Comparison of ENCODE assay signal across 17 cellular contexts in genomic region chr14:66974397-66975025, GRCh38.
DNase-seq lines count a peak whose midpoint lies in the region; FAIRE-seq and TF ChIP-seq lines count a peak whose summit lies in the region.
"Had no signal": no experiment of that assay in that cellular context is flagged by ENCODE, and none has a peak within 500 bp of the region (broad histone marks: within the 10 kb centered on the region; RNA-seq: fewer than 3 reads in every experiment).

No MANE protein-coding gene starts in this region.

- peaks cover 2% of the 10 kb centered on the region for H3K4me1 Mint-ChIP-seq in activated CD4-positive, alpha-beta T cell treated with anti-CD3 and anti-CD28 coated beads, Interleukin-2, amount 10 ng/mL, durations not matched to agents 7 days and 5 days
- H3K4me1 Mint-ChIP-seq: central memory CD8-positive, alpha-beta T cell; IgD-negative memory B cell had no signal

- DNase-seq in cardiac muscle cell (ENCODE audit: low read depth in 1 of 2, low spot score in 1 of 2), result peak; percentile 1 to 12
- no peak for DNase-seq in right atrium auricular region (ENCODE audit: low spot score)
- DNase-seq in astrocyte of the cerebellum (ENCODE audit: low read depth), result peak; percentile 0
- DNase-seq in frontal cortex (ENCODE audit: low spot score in 2 of 2), result no peak
- no peak for DNase-seq in activated CD4-positive, alpha-beta T cell treated with anti-CD3 and anti-CD28 coated beads, Interleukin-2, amount 10 ng/mL, durations not matched to agents 7 days and 5 days
- no peak for DNase-seq in medulla oblongata (ENCODE audit: extremely low spot score)
- DNase-seq in NCI-H446 treated with DMSO at 0.1 percent for 48 hours (lab: John Stamatoyannopoulos, UW), result no peak
- no peak for DNase-seq in caudate nucleus (lab: John Stamatoyannopoulos, UW)
- DNase-seq: activated CD8-positive, alpha-beta T cell treated with anti-CD3 and anti-CD28 coated beads, Interleukin-2, amount 10 ng/mL, durations not matched to agents 7 days and 5 days; activated gamma-delta T cell; erythroblast; NCI-H524; ovary; T-helper 9 cell had no signal

- H3K27me3 Mint-ChIP-seq in activated CD4-positive, alpha-beta T cell treated with anti-CD3 and anti-CD28 coated beads, Interleukin-2, amount 10 ng/mL, durations not matched to agents 7 days and 5 days, result no peaks in the 10 kb centered on the region
- H3K27me3 Mint-ChIP-seq: central memory CD8-positive, alpha-beta T cell; IgD-negative memory B cell had no signal

- no peak for TF ChIP-seq CTCF in cardiac muscle cell (IDR thresholded peaks at IDR 0.05; ENCODE audit: low read depth, low read length)
- TF ChIP-seq CTCF in right atrium auricular region (IDR thresholded peaks at IDR 0.05), result no peak
- no peak for TF ChIP-seq CTCF in astrocyte of the cerebellum (IDR thresholded peaks at IDR 0.05; ENCODE audit: low read depth, low read length, missing control alignments)

- H3K4me3 Mint-ChIP-seq in activated CD4-positive, alpha-beta T cell treated with anti-CD3 and anti-CD28 coated beads, Interleukin-2, amount 10 ng/mL, durations not matched to agents 7 days and 5 days, result no peak overlapping the region
- H3K4me3 Mint-ChIP-seq: activated CD8-positive, alpha-beta T cell treated with anti-CD3 and anti-CD28 coated beads, Interleukin-2, amount 10 ng/mL, durations not matched to agents 7 days and 5 days; central memory CD8-positive, alpha-beta T cell; IgD-negative memory B cell had no signal

- H3K9me3 Mint-ChIP-seq in activated CD4-positive, alpha-beta T cell treated with anti-CD3 and anti-CD28 coated beads, Interleukin-2, amount 10 ng/mL, durations not matched to agents 7 days and 5 days, result no peaks in the 10 kb centered on the region
- H3K9me3 Mint-ChIP-seq: central memory CD8-positive, alpha-beta T cell; IgD-negative memory B cell had no signal

- no peak overlapping the region for H3K27ac Mint-ChIP-seq in activated CD4-positive, alpha-beta T cell treated with anti-CD3 and anti-CD28 coated beads, Interleukin-2, amount 10 ng/mL, durations not matched to agents 7 days and 5 days
- H3K27ac Mint-ChIP-seq: activated CD8-positive, alpha-beta T cell treated with anti-CD3 and anti-CD28 coated beads, Interleukin-2, amount 10 ng/mL, durations not matched to agents 7 days and 5 days; IgD-negative memory B cell had no signal

- no peaks in the 10 kb centered on the region for H3K4me1 ChIP-seq in cardiac muscle cell (ENCODE audit: low read depth)
- no peaks in the 10 kb centered on the region for H3K4me1 ChIP-seq in right atrium auricular region

- no peak overlapping the region for H3K27ac ChIP-seq in cardiac muscle cell
- H3K27ac ChIP-seq in right atrium auricular region, result no peak overlapping the region
- H3K27ac ChIP-seq in caudate nucleus (ENCODE audit: low read depth, low read length), result no peak overlapping the region
- H3K27ac ChIP-seq: ovary, thoracic aorta had no signal

- in situ Hi-C loops in astrocyte of the cerebellum (cut with HindIII; ENCODE audit: low sequenced_read_pairs), result no loop called here

- H3K36me3 ChIP-seq in cardiac muscle cell, result no peaks in the 10 kb centered on the region
- no peaks in the 10 kb centered on the region for H3K36me3 ChIP-seq in right atrium auricular region
- H3K36me3 ChIP-seq: ovary, thoracic aorta had no signal

- H3K27me3 ChIP-seq in cardiac muscle cell (no peaks in the 10 kb centered on the region), right atrium auricular region (no peaks in the 10 kb centered on the region)
- H3K27me3 ChIP-seq: ovary had no signal

- FAIRE-seq in frontal cortex (lab: Jason Lieb, UNC), result peak; percentile 44

- H3K9me3 ChIP-seq in cardiac muscle cell (ENCODE audit: low read depth) (no peaks in the 10 kb centered on the region), right atrium auricular region (no peaks in the 10 kb centered on the region)
- H3K9me3 ChIP-seq: ovary, thoracic aorta had no signal

- POLR2A ChIA-PET in activated CD4-positive, alpha-beta T cell treated with anti-CD3 and anti-CD28 coated beads, Interleukin-2, amount 10 ng/mL, durations not matched to agents 7 days and 5 days (lab: Charles Lee), result no interaction called here

- H3K4me3 ChIP-seq in cardiac muscle cell (no peak overlapping the region), right atrium auricular region (no peak overlapping the region), astrocyte of the cerebellum (ENCODE audit: low read depth, low read length) (no peak overlapping the region)
- H3K4me3 ChIP-seq: ovary, thoracic aorta had no signal

- H3K36me3 Mint-ChIP-seq in activated CD4-positive, alpha-beta T cell treated with anti-CD3 and anti-CD28 coated beads, Interleukin-2, amount 10 ng/mL, durations not matched to agents 7 days and 5 days (ENCODE audit: low read depth), result no peaks in the 10 kb centered on the region

- CTCF ChIA-PET in activated CD4-positive, alpha-beta T cell treated with anti-CD3 and anti-CD28 coated beads, Interleukin-2, amount 10 ng/mL, durations not matched to agents 7 days and 5 days (lab: Charles Lee), result no interaction called here

Comparison
In these comparisons a context has a peak if more than half of its experiments do, and no peak if none do; other contexts are left out.
1. DNase-seq: peak in cardiac muscle cell (2 of 2) and astrocyte of the cerebellum (single experiment); none in right atrium auricular region (single experiment), frontal cortex (0 of 2), activated CD4-positive, alpha-beta T cell treated with anti-CD3 and anti-CD28 coated beads, Interleukin-2, amount 10 ng/mL, durations not matched to agents 7 days and 5 days (single experiment), medulla oblongata (single experiment), NCI-H446 treated with DMSO at 0.1 percent for 48 hours (single experiment) and caudate nucleus (0 of 61).